8 cellular contexts compared by ENCODE assay signal in the genomic region with DNA sequence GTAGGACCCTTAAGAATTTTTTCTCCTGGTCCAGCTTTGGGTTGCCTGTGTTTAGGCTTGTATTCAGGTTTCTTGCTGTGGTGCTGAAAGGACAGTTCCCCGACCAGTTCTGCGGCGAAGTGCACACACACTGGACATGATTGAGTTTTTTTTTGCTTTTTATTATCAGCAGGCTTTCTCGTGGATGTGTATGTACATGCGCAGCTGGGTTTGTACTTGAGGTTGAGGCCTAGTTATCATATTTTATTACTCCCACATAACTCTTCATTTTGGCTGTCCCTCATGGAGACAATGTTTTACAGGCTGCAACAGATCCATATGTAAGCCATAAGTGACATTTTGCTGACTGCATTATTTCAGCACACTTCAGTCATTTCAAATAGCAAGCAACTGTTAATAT. TPM values are rescaled to one million over a fixed set of nuclear protein-coding genes. Genes with fewer than 3 reads are reported as not detected.
DNase-seq lines count a peak whose midpoint lies in the region; ATAC-seq lines count a peak whose summit lies in the region.

No MANE protein-coding gene starts in this region.

- POLR2A ChIA-PET in naive thymus-derived CD8-positive, alpha-beta T cell (lab: Charles Lee), result no interaction called here

- no peak overlapping the region for H3K27ac Mint-ChIP-seq in naive thymus-derived CD8-positive, alpha-beta T cell

- no peaks in the 10 kb centered on the region for H3K36me3 Mint-ChIP-seq in naive thymus-derived CD8-positive, alpha-beta T cell

- H3K4me3 Mint-ChIP-seq in naive thymus-derived CD8-positive, alpha-beta T cell, result peak overlapping the region in 2 of 10 donors; percentile 18 to 46

- H3K9me3 Mint-ChIP-seq in naive thymus-derived CD8-positive, alpha-beta T cell, result no peaks in the 10 kb centered on the region

- DNase-seq in EH (ENCODE audit: low read depth) (peak; percentile 74), MV-4-11 (lab: John Stamatoyannopoulos, UW) (peak; percentile 45), T47D (ENCODE audit: low read depth in 1 of 2, low spot score in 1 of 2) (peak; percentile 67 to 75), KG1 (lab: John Stamatoyannopoulos, UW) (no peak), SHP77 (lab: John Stamatoyannopoulos, UW) (no peak), NCI-H1930 (lab: John Stamatoyannopoulos, UW) (no peak)
- peak in 6 of 10 donors; percentile 8 to 44 (median 16) for DNase-seq in naive thymus-derived CD8-positive, alpha-beta T cell

- in situ Hi-C loops in T47D (cut with HindIII; ENCODE audit: low pct_unique_long_range_greater_than_20kb, low sequenced_read_pairs), result no loop called here

- H3K27me3 Mint-ChIP-seq in naive thymus-derived CD8-positive, alpha-beta T cell, result peaks cover 15 to 63% (median 31%) of the 10 kb centered on the region in 5 donors

- H3K4me1 Mint-ChIP-seq in naive thymus-derived CD8-positive, alpha-beta T cell, result peaks cover 17 to 26% (median 22%) of the 10 kb centered on the region in 4 donors

- no peak for ATAC-seq in naive thymus-derived CD8-positive, alpha-beta T cell
- no peak for ATAC-seq in HG02763 (IDR thresholded peaks at IDR 0.05; ENCODE audit: unreplicated experiment)

RNA-seq across cellular contexts. Expression of a gene that starts 2.5 kb away (rescaled TPM):
- 1 to 10 TPM; 1.1 to 1.8 TPM for total RNA-seq in naive thymus-derived CD8-positive, alpha-beta T cell
- polyA plus RNA-seq in naive thymus-derived CD8-positive, alpha-beta T cell, result under 1 TPM; 0.07 to 0.42 (median 0.22) TPM

Comparison
In these comparisons a context has a peak if more than half of its experiments do, and no peak if none do; other contexts are left out.
1. DNase-seq: peak in EH (single experiment), MV-4-11 (single experiment), T47D (2 of 2) and naive thymus-derived CD8-positive, alpha-beta T cell (6 of 10); none in KG1 (single experiment), SHP77 (0 of 2) and NCI-H1930 (0 of 2).